Comparison of ENCODE assay signal across 9 cellular contexts in the genomic region with DNA sequence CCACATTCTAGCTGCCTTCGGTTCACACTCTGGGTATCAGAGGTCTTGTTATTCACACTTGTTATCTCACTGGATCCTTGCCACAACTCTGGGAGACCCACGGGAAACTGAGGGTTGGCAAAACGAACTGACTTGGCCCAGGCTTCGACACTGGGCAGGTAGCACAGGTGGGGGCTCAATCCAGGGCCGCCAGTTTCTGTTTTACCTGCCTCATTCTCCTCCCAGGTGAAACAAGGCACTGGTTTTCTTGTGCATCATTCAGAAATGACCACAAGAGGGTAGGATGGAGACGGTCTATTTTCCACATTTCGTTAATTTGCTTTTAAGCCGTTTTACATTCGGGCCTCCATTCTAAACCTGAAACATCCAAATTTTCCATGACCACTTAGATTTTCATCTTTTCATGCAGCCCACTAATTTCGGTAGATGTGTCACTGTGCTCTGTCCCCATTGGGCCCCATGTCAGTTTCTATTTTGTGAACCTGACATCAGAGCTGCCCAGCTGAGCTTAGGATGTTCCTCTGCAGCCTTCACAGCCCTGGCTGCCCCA.
DNase-seq lines count a peak whose midpoint lies in the region; ATAC-seq and TF ChIP-seq lines count a peak whose summit lies in the region.
"Had no signal": no experiment of that assay in that cellular context is flagged by ENCODE, and none has a peak within 500 bp of the region (broad histone marks: within the 10 kb centered on the region; RNA-seq: fewer than 3 reads in every experiment).

No MANE protein-coding gene starts in this region.

- peaks cover 7% of the 10 kb centered on the region for H3K36me3 Mint-ChIP-seq in activated CD4-positive, alpha-beta memory T cell treated with anti-CD3 and anti-CD28 coated beads, Interleukin-2, amount 10 ng/mL, durations not matched to agents 7 days and 5 days (ENCODE audit: low read depth)

- H3K27me3 Mint-ChIP-seq in activated CD4-positive, alpha-beta memory T cell treated with anti-CD3 and anti-CD28 coated beads, Interleukin-2, amount 10 ng/mL, durations not matched to agents 7 days and 5 days: no peaks in the 10 kb centered on the region

- CTCF ChIA-PET in activated CD4-positive, alpha-beta memory T cell treated with anti-CD3 and anti-CD28 coated beads, Interleukin-2, amount 10 ng/mL, durations not matched to agents 7 days and 5 days (lab: Charles Lee): interaction anchor here (1.4 to 2.2 kb wide), 5 partner anchors 9 to 122 kb away, joined by 4 to 5 read pairs (median 5); no protein-coding TSS in a partner anchor

- POLR2A ChIA-PET in activated CD4-positive, alpha-beta memory T cell treated with anti-CD3 and anti-CD28 coated beads, Interleukin-2, amount 10 ng/mL, durations not matched to agents 7 days and 5 days (lab: Charles Lee): interaction anchor here (4.4 kb wide), 1 partner anchor 15 kb away, joined by 10 read pairs; no protein-coding TSS in a partner anchor

- H3K4me1 Mint-ChIP-seq in activated CD4-positive, alpha-beta memory T cell treated with anti-CD3 and anti-CD28 coated beads, Interleukin-2, amount 10 ng/mL, durations not matched to agents 7 days and 5 days: peaks cover 49% of the 10 kb centered on the region

- DNase-seq in activated CD4-positive, alpha-beta T cell treated with anti-CD3 and anti-CD28 coated beads for 48 hours: peak; percentile 69
- no peak for DNase-seq in activated CD4-positive, alpha-beta T cell treated with anti-CD3 and anti-CD28 coated beads, Interleukin-2, amount 50 U/mL, for 1 hour
- DNase-seq in activated CD4-positive, alpha-beta memory T cell treated with anti-CD3 and anti-CD28 coated beads, Interleukin-2, amount 10 ng/mL, durations not matched to agents 7 days and 5 days: peak; percentile 33
- no peak for DNase-seq in epithelial cell of proximal tubule (ENCODE audit: low read depth)
- DNase-seq in stimulated activated naive CD8-positive, alpha-beta T cell treated with anti-CD3 and anti-CD28 coated beads, Interleukin-15, Interleukin-2, amounts not matched to agents 100 U/mL and 50 U/mL, for 24 hours: peak; percentile 57
- DNase-seq in medulla oblongata (ENCODE audit: extremely low spot score): no peak
- no peak for DNase-seq in DMS 273 treated with DMSO at 0.1 percent for 48 hours (lab: John Stamatoyannopoulos, UW)
- no peak for DNase-seq in cerebellum (ENCODE audit: low spot score)
- DNase-seq: nucleus accumbens had no signal

- peak; percentile 88 for ATAC-seq in stimulated activated naive CD8-positive, alpha-beta T cell treated with anti-CD3 and anti-CD28 coated beads, Interleukin-15, Interleukin-2, amounts not matched to agents 100 U/mL and 50 U/mL, for 24 hours

- H3K9me3 Mint-ChIP-seq in activated CD4-positive, alpha-beta memory T cell treated with anti-CD3 and anti-CD28 coated beads, Interleukin-2, amount 10 ng/mL, durations not matched to agents 7 days and 5 days: no peaks in the 10 kb centered on the region

- H3K4me3 ChIP-seq in epithelial cell of proximal tubule (ENCODE audit: low read depth, low read length): no peak overlapping the region

- TF ChIP-seq CTCF in epithelial cell of proximal tubule (conservative IDR thresholded peaks at IDR 0.05; ENCODE audit: low read depth, low read length): peak; percentile 42

- H3K27ac Mint-ChIP-seq in activated CD4-positive, alpha-beta memory T cell treated with anti-CD3 and anti-CD28 coated beads, Interleukin-2, amount 10 ng/mL, durations not matched to agents 7 days and 5 days: peak overlapping the region; percentile 11

- H3K4me3 Mint-ChIP-seq in activated CD4-positive, alpha-beta memory T cell treated with anti-CD3 and anti-CD28 coated beads, Interleukin-2, amount 10 ng/mL, durations not matched to agents 7 days and 5 days: no peak overlapping the region

Comparison
In these comparisons a context has a peak if more than half of its experiments do, and no peak if none do; other contexts are left out.
1. DNase-seq: peak in activated CD4-positive, alpha-beta T cell treated with anti-CD3 and anti-CD28 coated beads for 48 hours (single experiment), activated CD4-positive, alpha-beta memory T cell treated with anti-CD3 and anti-CD28 coated beads, Interleukin-2, amount 10 ng/mL, durations not matched to agents 7 days and 5 days (single experiment) and stimulated activated naive CD8-positive, alpha-beta T cell treated with anti-CD3 and anti-CD28 coated beads, Interleukin-15, Interleukin-2, amounts not matched to agents 100 U/mL and 50 U/mL, for 24 hours (single experiment); none in activated CD4-positive, alpha-beta T cell treated with anti-CD3 and anti-CD28 coated beads, Interleukin-2, amount 50 U/mL, for 1 hour (single experiment), epithelial cell of proximal tubule (single experiment), medulla oblongata (single experiment), DMS 273 treated with DMSO at 0.1 percent for 48 hours (single experiment) and cerebellum (single experiment).